In genomic region chr3:198098715-198099114, GRCh38 we compare ENCODE assay signal across 8 cellular contexts.
DNase-seq lines count a peak whose midpoint lies in the region; ATAC-seq and TF ChIP-seq lines count a peak whose summit lies in the region.
"Not testable (repeated sequence)": the region's sequence is repeated elsewhere in the genome, so short reads cannot be mapped to it uniquely, and the experiment has no call there.

No MANE protein-coding gene starts in this region.

- H3K9me2 ChIP-seq in DOHH2 (replicated peaks; ENCODE audit: control insufficient read depth, low read length), result not testable (repeated sequence)

- not testable (repeated sequence) for H3K79me2 ChIP-seq in DOHH2 (ENCODE audit: control insufficient read depth, low read length)

- peak overlapping the region; percentile 43 for H3K4me3 Mint-ChIP-seq in T-helper 1 cell treated with Interleukin-12 subunit alpha and Interleukin-12 subunit beta and Interleukin-4 antibody, amounts not matched to agents 30 μg/mL and 1 μg/mL, for 36 hours
- H3K4me3 Mint-ChIP-seq in activated CD4-positive, alpha-beta T cell treated with anti-CD3 and anti-CD28 coated beads, Interleukin-2, amount 10 ng/mL, durations not matched to agents 7 days and 5 days, result peak overlapping the region; percentile 15
- H3K4me3 Mint-ChIP-seq in activated naive CD4-positive, alpha-beta T cell treated with anti-CD3 and anti-CD28 coated beads for 36 hours, result peak overlapping the region; percentile 49
- H3K4me3 Mint-ChIP-seq in central memory CD8-positive, alpha-beta T cell, result peak overlapping the region; percentile 37
- H3K4me3 Mint-ChIP-seq in natural killer cell treated with Interleukin-12 subunit alpha and Interleukin-12 subunit beta and Interleukin-15 and Interleukin-18, amount 100 ng/mL, for 72 hours, result peak overlapping the region; percentile 64

- not testable (repeated sequence) for H3K27me3 Mint-ChIP-seq in T-helper 1 cell treated with Interleukin-12 subunit alpha and Interleukin-12 subunit beta and Interleukin-4 antibody, amounts not matched to agents 30 μg/mL and 1 μg/mL, for 36 hours (ENCODE audit: low read depth); activated CD4-positive, alpha-beta T cell treated with anti-CD3 and anti-CD28 coated beads, Interleukin-2, amount 10 ng/mL, durations not matched to agents 7 days and 5 days; activated naive CD4-positive, alpha-beta T cell treated with anti-CD3 and anti-CD28 coated beads for 36 hours (ENCODE audit: low read depth)
- peaks cover 14% of the 10 kb centered on the region for H3K27me3 Mint-ChIP-seq in central memory CD8-positive, alpha-beta T cell
- peaks cover 13 to 17% of the 10 kb centered on the region in 2 donors for H3K27me3 Mint-ChIP-seq in natural killer cell treated with Interleukin-12 subunit alpha and Interleukin-12 subunit beta and Interleukin-15 and Interleukin-18, amount 100 ng/mL, for 72 hours

- TF ChIP-seq CTCF in A673 (conservative IDR thresholded peaks at IDR 0.05; ENCODE audit: low read depth, low read length); DOHH2 (IDR thresholded peaks at IDR 0.05; ENCODE audit: low read depth, low read length, poor library complexity, severe bottlenecking): not testable (repeated sequence)

- not testable (repeated sequence) for H3F3A ChIP-seq in DOHH2 (ENCODE audit: control insufficient read depth, insufficient read depth)

- not testable (repeated sequence) for DNase-seq in A673 (ENCODE audit: low spot score); activated CD4-positive, alpha-beta T cell treated with anti-CD3 and anti-CD28 coated beads, Interleukin-2, amount 10 ng/mL, durations not matched to agents 7 days and 5 days; central memory CD8-positive, alpha-beta T cell (ENCODE audit: low spot score in 2 of 2); natural killer cell treated with Interleukin-12 subunit alpha and Interleukin-12 subunit beta and Interleukin-15 and Interleukin-18, amount 100 ng/mL, for 72 hours (ENCODE audit: low spot score)
- peak; percentile 20 for DNase-seq in NOMO-1 treated with DMSO at 0.1 percent for 48 hours (lab: John Stamatoyannopoulos, UW; ENCODE audit: unreplicated experiment)
- DNase-seq in activated naive CD4-positive, alpha-beta T cell treated with anti-CD3 and anti-CD28 coated beads for 36 hours, result peak; percentile 59

- not testable (repeated sequence) for H3K36me3 Mint-ChIP-seq in T-helper 1 cell treated with Interleukin-12 subunit alpha and Interleukin-12 subunit beta and Interleukin-4 antibody, amounts not matched to agents 30 μg/mL and 1 μg/mL, for 36 hours (ENCODE audit: low read depth); activated CD4-positive, alpha-beta T cell treated with anti-CD3 and anti-CD28 coated beads, Interleukin-2, amount 10 ng/mL, durations not matched to agents 7 days and 5 days (ENCODE audit: low read depth); activated naive CD4-positive, alpha-beta T cell treated with anti-CD3 and anti-CD28 coated beads for 36 hours (ENCODE audit: low read depth)
- H3K36me3 Mint-ChIP-seq in central memory CD8-positive, alpha-beta T cell (ENCODE audit: insufficient read depth), result peaks cover 12% of the 10 kb centered on the region
- H3K36me3 Mint-ChIP-seq in natural killer cell treated with Interleukin-12 subunit alpha and Interleukin-12 subunit beta and Interleukin-15 and Interleukin-18, amount 100 ng/mL, for 72 hours, result peaks cover 17% of the 10 kb centered on the region

- H3K4me1 ChIP-seq in A673 (ENCODE audit: insufficient read depth, low read length, poor library complexity, severe bottlenecking); DOHH2 (ENCODE audit: control insufficient read depth, low read length): not testable (repeated sequence)

- intact Hi-C loops in A673 (cut with micrococcal nuclease; ENCODE audit: unreplicated experiment); activated naive CD4-positive, alpha-beta T cell treated with anti-CD3 and anti-CD28 coated beads for 36 hours (cut with micrococcal nuclease): not testable (repeated sequence)

- not testable (repeated sequence) for H3K9me3 ChIP-seq in A673 (ENCODE audit: low read depth, low read length, poor library complexity, severe bottlenecking)
- H3K9me3 ChIP-seq in DOHH2 (ENCODE audit: control insufficient read depth, insufficient read depth, low read length), result peaks cover 11% of the 10 kb centered on the region

- not testable (repeated sequence) for ATAC-seq in central memory CD8-positive, alpha-beta T cell (replicated peaks; ENCODE audit: extremely low read depth, poor library complexity, severe bottlenecking)
- ATAC-seq in natural killer cell treated with Interleukin-12 subunit alpha and Interleukin-12 subunit beta and Interleukin-15 and Interleukin-18, amount 100 ng/mL, for 72 hours, result peak in 1 of 2 donors; percentile 67

- peak overlapping the region; percentile 44 for H3K4me3 ChIP-seq in A673 (ENCODE audit: low read depth, low read length, poor library complexity, severe bottlenecking)
- H3K4me3 ChIP-seq in DOHH2 (ENCODE audit: low read length), result peak overlapping the region; percentile 23; the same call in 1 of the 2 replicates

- H3K4me2 ChIP-seq in DOHH2 (ENCODE audit: low read length), result peak overlapping the region; percentile 22

- not testable (repeated sequence) for H4K20me1 ChIP-seq in DOHH2 (ENCODE audit: control insufficient read depth, insufficient read depth, low read depth, low read length)

- H3K27ac ChIP-seq in A673 (ENCODE audit: low read depth, low read length, poor library complexity, severe bottlenecking) (peak overlapping the region; percentile 72), DOHH2 (ENCODE audit: low read depth, low read length) (peak overlapping the region; percentile 83)

- peaks cover 11% of the 10 kb centered on the region for H3K9me3 Mint-ChIP-seq in T-helper 1 cell treated with Interleukin-12 subunit alpha and Interleukin-12 subunit beta and Interleukin-4 antibody, amounts not matched to agents 30 μg/mL and 1 μg/mL, for 36 hours
- peaks cover 17% of the 10 kb centered on the region for H3K9me3 Mint-ChIP-seq in activated CD4-positive, alpha-beta T cell treated with anti-CD3 and anti-CD28 coated beads, Interleukin-2, amount 10 ng/mL, durations not matched to agents 7 days and 5 days
- peaks cover 19% of the 10 kb centered on the region for H3K9me3 Mint-ChIP-seq in activated naive CD4-positive, alpha-beta T cell treated with anti-CD3 and anti-CD28 coated beads for 36 hours
- H3K9me3 Mint-ChIP-seq in central memory CD8-positive, alpha-beta T cell, result peaks cover 24% of the 10 kb centered on the region
- H3K9me3 Mint-ChIP-seq in natural killer cell treated with Interleukin-12 subunit alpha and Interleukin-12 subunit beta and Interleukin-15 and Interleukin-18, amount 100 ng/mL, for 72 hours, result not testable (repeated sequence)

- not testable (repeated sequence) for H3K4me1 Mint-ChIP-seq in T-helper 1 cell treated with Interleukin-12 subunit alpha and Interleukin-12 subunit beta and Interleukin-4 antibody, amounts not matched to agents 30 μg/mL and 1 μg/mL, for 36 hours (ENCODE audit: low read depth); activated CD4-positive, alpha-beta T cell treated with anti-CD3 and anti-CD28 coated beads, Interleukin-2, amount 10 ng/mL, durations not matched to agents 7 days and 5 days; natural killer cell treated with Interleukin-12 subunit alpha and Interleukin-12 subunit beta and Interleukin-15 and Interleukin-18, amount 100 ng/mL, for 72 hours (ENCODE audit: low read depth in 2 of 2)
- peaks cover 14% of the 10 kb centered on the region for H3K4me1 Mint-ChIP-seq in activated naive CD4-positive, alpha-beta T cell treated with anti-CD3 and anti-CD28 coated beads for 36 hours (ENCODE audit: low read depth)
- H3K4me1 Mint-ChIP-seq in central memory CD8-positive, alpha-beta T cell, result peaks cover 14% of the 10 kb centered on the region

- H3K27ac Mint-ChIP-seq in T-helper 1 cell treated with Interleukin-12 subunit alpha and Interleukin-12 subunit beta and Interleukin-4 antibody, amounts not matched to agents 30 μg/mL and 1 μg/mL, for 36 hours, result peak overlapping the region; percentile 81
- peak overlapping the region; percentile 65 for H3K27ac Mint-ChIP-seq in activated CD4-positive, alpha-beta T cell treated with anti-CD3 and anti-CD28 coated beads, Interleukin-2, amount 10 ng/mL, durations not matched to agents 7 days and 5 days
- peak overlapping the region; percentile 1 for H3K27ac Mint-ChIP-seq in activated naive CD4-positive, alpha-beta T cell treated with anti-CD3 and anti-CD28 coated beads for 36 hours
- H3K27ac Mint-ChIP-seq in central memory CD8-positive, alpha-beta T cell (ENCODE audit: low read depth), result peak overlapping the region; percentile 85
- H3K27ac Mint-ChIP-seq in natural killer cell treated with Interleukin-12 subunit alpha and Interleukin-12 subunit beta and Interleukin-15 and Interleukin-18, amount 100 ng/mL, for 72 hours, result peak overlapping the region; percentile 82 to 89

- H3K36me3 ChIP-seq in A673 (ENCODE audit: insufficient read depth, low read length, poor library complexity, severe bottlenecking); DOHH2 (ENCODE audit: control insufficient read depth, low read length): not testable (repeated sequence)

- not testable (repeated sequence) for BruUV-seq in A673 (replicated peaks; lab: Mats Ljungman, UMichigan)

- POLR2A ChIA-PET in A673 (lab: Charles Lee; ENCODE audit: low non-redundant PET); activated CD4-positive, alpha-beta T cell treated with anti-CD3 and anti-CD28 coated beads, Interleukin-2, amount 10 ng/mL, durations not matched to agents 7 days and 5 days (lab: Charles Lee): not testable (repeated sequence)

- H3K27me3 ChIP-seq in A673 (replicated peaks; ENCODE audit: insufficient read depth, low read depth, low read length, poor library complexity); DOHH2 (ENCODE audit: control insufficient read depth, low read length): not testable (repeated sequence)

- CTCF ChIA-PET in A673 (lab: Charles Lee); activated CD4-positive, alpha-beta T cell treated with anti-CD3 and anti-CD28 coated beads, Interleukin-2, amount 10 ng/mL, durations not matched to agents 7 days and 5 days (lab: Charles Lee); activated naive CD4-positive, alpha-beta T cell treated with anti-CD3 and anti-CD28 coated beads for 36 hours (lab: Charles Lee): not testable (repeated sequence)

Comparison
In these comparisons a context has a peak if more than half of its experiments do, and no peak if none do; other contexts are left out.
1. H3K27ac Mint-ChIP-seq: peak in every context shown above with its lines; median percentile 86 in natural killer cell treated with Interleukin-12 subunit alpha and Interleukin-12 subunit beta and Interleukin-15 and Interleukin-18, amount 100 ng/mL, for 72 hours; 85 in central memory CD8-positive, alpha-beta T cell; 81 in T-helper 1 cell treated with Interleukin-12 subunit alpha and Interleukin-12 subunit beta and Interleukin-4 antibody, amounts not matched to agents 30 μg/mL and 1 μg/mL, for 36 hours; 65 in activated CD4-positive, alpha-beta T cell treated with anti-CD3 and anti-CD28 coated beads, Interleukin-2, amount 10 ng/mL, durations not matched to agents 7 days and 5 days; 1 in activated naive CD4-positive, alpha-beta T cell treated with anti-CD3 and anti-CD28 coated beads for 36 hours.